In genomic region chr7:29415215-29415614, GRCh38 we compare ENCODE assay signal across 24 cellular contexts.
"Had no signal": no experiment of that assay in that cellular context is flagged by ENCODE, and none has a peak within 500 bp of the region (broad histone marks: within the 10 kb centered on the region; RNA-seq: fewer than 3 reads in every experiment).

No MANE protein-coding gene starts in this region.

- H3K36me3 ChIP-seq: esophagus squamous epithelium, gastrocnemius medialis, left lung, lower lobe of right lung had no signal

- ATAC-seq: esophagus mucosa, gastrocnemius medialis, left cardiac atrium, left lung, left ventricle myocardium superior, lower lobe of right lung, mucosa of descending colon had no signal

- H3K27ac ChIP-seq: coronary artery, dorsolateral prefrontal cortex, epithelial cell of prostate, esophagus squamous epithelium, gastrocnemius medialis, heart right ventricle, left lung, lower lobe of right lung had no signal

- H3K9me3 ChIP-seq: esophagus squamous epithelium, gastrocnemius medialis, heart right ventricle, left lung, lower lobe of right lung, mucosa of descending colon had no signal

- DNase-seq: dermis blood vessel endothelial cell; dorsolateral prefrontal cortex; effector CD4-positive, alpha-beta T cell; effector memory CD4-positive, alpha-beta T cell; erythroblast; esophagus squamous epithelium; foreskin fibroblast; foreskin melanocyte; gastrocnemius medialis; glutamatergic neuron; head of caudate nucleus; heart right ventricle; hippocampal formation; left cardiac atrium; left lung; left ventricle myocardium superior; lower lobe of right lung; mesenchymal stem cell; mucosa of descending colon; naive B cell had no signal

- H3K4me1 Mint-ChIP-seq: mesothelial cell of epicardium, naive B cell had no signal

- H3K27me3 ChIP-seq: dorsolateral prefrontal cortex, gastrocnemius medialis, heart right ventricle, left lung had no signal

- H3K4me3 ChIP-seq: coronary artery, dorsolateral prefrontal cortex, esophagus squamous epithelium, gastrocnemius medialis, heart right ventricle, left lung, lower lobe of right lung, mucosa of descending colon had no signal

- H3K36me3 Mint-ChIP-seq: mesothelial cell of epicardium, naive B cell had no signal

- H3K4me1 ChIP-seq: esophagus squamous epithelium, gastrocnemius medialis, heart right ventricle, left lung, lower lobe of right lung had no signal

- H3K4me3 Mint-ChIP-seq: mesothelial cell of epicardium, naive B cell had no signal

- H3K9me3 Mint-ChIP-seq: mesothelial cell of epicardium, naive B cell had no signal

- H3K27ac Mint-ChIP-seq: mesothelial cell of epicardium, naive B cell had no signal
